In the genomic region with DNA sequence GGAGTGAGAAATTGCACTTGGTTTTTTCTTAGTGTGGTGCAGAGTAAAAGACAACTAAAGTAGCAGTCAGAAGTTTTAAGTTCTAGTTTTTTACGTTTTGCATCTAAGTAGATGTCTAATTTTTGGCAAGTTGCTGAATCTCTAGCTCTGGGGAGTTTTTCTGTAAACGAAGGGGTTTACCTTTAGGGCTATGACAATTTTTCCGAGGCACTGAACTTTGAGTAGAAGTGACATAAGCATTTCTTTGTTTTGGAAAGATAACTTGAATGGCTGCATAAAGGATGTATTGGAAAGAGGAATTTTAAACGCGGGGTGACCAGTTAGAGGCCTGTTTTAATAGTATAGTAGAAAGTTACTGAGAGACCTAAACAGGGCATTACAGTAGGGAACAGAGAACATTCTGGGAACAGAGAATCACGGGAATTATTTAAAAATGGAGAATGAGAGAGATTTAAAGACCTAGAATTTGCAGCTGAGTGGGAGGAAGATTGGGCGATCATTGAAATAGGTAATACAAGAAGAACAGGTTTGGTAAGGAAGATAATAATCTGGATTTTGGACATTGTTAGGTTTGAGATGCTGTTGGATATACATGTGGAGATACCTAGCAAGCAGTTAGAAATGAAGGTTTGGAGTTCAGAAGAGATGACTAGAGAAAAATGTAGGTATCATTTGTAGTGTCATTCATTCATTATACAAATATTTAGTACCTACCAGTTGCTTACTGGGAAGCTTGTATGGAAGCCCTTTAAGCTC, we compare ENCODE assay signal across 9 cellular contexts. TPM values are rescaled to one million over a fixed set of nuclear protein-coding genes. Genes with fewer than 3 reads are reported as not detected.
DNase-seq lines count a peak whose midpoint lies in the region; ATAC-seq, FAIRE-seq and TF ChIP-seq lines count a peak whose summit lies in the region.
"Had no signal": no experiment of that assay in that cellular context is flagged by ENCODE, and none has a peak within 500 bp of the region (broad histone marks: within the 10 kb centered on the region; RNA-seq: fewer than 3 reads in every experiment).

No MANE protein-coding gene starts in this region.

- no peak for TF ChIP-seq CTCF in foreskin keratinocyte (conservative IDR thresholded peaks at IDR 0.05)
- no peak for TF ChIP-seq CTCF in spleen (IDR thresholded peaks at IDR 0.05 in 8 of 11, conservative IDR thresholded peaks at IDR 0.05 in 3 of 11)

- H3K4me3 Mint-ChIP-seq in T-helper 2 cell treated with Interferon-gamma antibody and Interleukin-4, amounts not matched to agents 5 μg/mL and 100 μg/mL, for 36 hours: peak overlapping the region; percentile 91

- 34 to 45% (median 35%) methylated on average over 7 of the region's 7 CpGs for WGBS in spleen, 5 donors

- H3K9me3 ChIP-seq in spleen: no peaks in the 10 kb centered on the region

- peak overlapping the region; percentile 96 for H3K27ac Mint-ChIP-seq in T-helper 2 cell treated with Interferon-gamma antibody and Interleukin-4, amounts not matched to agents 5 μg/mL and 100 μg/mL, for 36 hours

- ATAC-seq in foreskin keratinocyte (no peak), HG03025 (IDR thresholded peaks at IDR 0.05; ENCODE audit: low FRiP score, unreplicated experiment) (no peak), GM19328 (IDR thresholded peaks at IDR 0.05; ENCODE audit: unreplicated experiment) (no peak)

- H3K36me3 Mint-ChIP-seq in T-helper 2 cell treated with Interferon-gamma antibody and Interleukin-4, amounts not matched to agents 5 μg/mL and 100 μg/mL, for 36 hours (ENCODE audit: low read depth): peaks cover 7% of the 10 kb centered on the region

- no peak for FAIRE-seq in RCC 7860 (lab: Jason Lieb, UNC)
- FAIRE-seq: A204.1 had no signal

- intact Hi-C loops in spleen (cut with DNase I; ENCODE audit: low total_unique reads): no loop called here

- H3K27me3 Mint-ChIP-seq in T-helper 2 cell treated with Interferon-gamma antibody and Interleukin-4, amounts not matched to agents 5 μg/mL and 100 μg/mL, for 36 hours (ENCODE audit: low read depth): no peaks in the 10 kb centered on the region

- H3K4me1 ChIP-seq in foreskin keratinocyte: peaks cover 4% of the 10 kb centered on the region
- H3K4me1 ChIP-seq in spleen: peaks cover 16 to 70% (median 48%) of the 10 kb centered on the region in 6 donors

- no peak for TF ChIP-seq POLR2A in spleen (IDR thresholded peaks at IDR 0.05)

- H3K27ac ChIP-seq in foreskin keratinocyte: peak overlapping the region; percentile 75
- H3K27ac ChIP-seq in spleen: peak overlapping the region; percentile 88 to 97 (median 96)

- peak; percentile 28 for DNase-seq in DMS 273 (lab: John Stamatoyannopoulos, UW; ENCODE audit: unreplicated experiment)
- no peak for DNase-seq in DMS 273 treated with DMSO at 0.1 percent for 48 hours (lab: John Stamatoyannopoulos, UW)
- DNase-seq in T-helper 2 cell treated with Interferon-gamma antibody and Interleukin-4, amounts not matched to agents 5 μg/mL and 100 μg/mL, for 36 hours (ENCODE audit: low spot score): no peak
- DNase-seq in foreskin keratinocyte: no peak
- no peak for DNase-seq in spleen
- DNase-seq in RCC 7860 (ENCODE audit: low spot score): no peak

- H3K27me3 ChIP-seq in foreskin keratinocyte (no peaks in the 10 kb centered on the region), spleen (replicated peaks in 1 of 7) (no peaks in the 10 kb centered on the region)

- H3K4me3 ChIP-seq in spleen: peak overlapping the region; percentile 62 to 92 (median 82)

- H3K9me3 Mint-ChIP-seq in T-helper 2 cell treated with Interferon-gamma antibody and Interleukin-4, amounts not matched to agents 5 μg/mL and 100 μg/mL, for 36 hours: no peaks in the 10 kb centered on the region

- peaks cover 33% of the 10 kb centered on the region for H3K4me1 Mint-ChIP-seq in T-helper 2 cell treated with Interferon-gamma antibody and Interleukin-4, amounts not matched to agents 5 μg/mL and 100 μg/mL, for 36 hours (ENCODE audit: low read depth)

- H3K36me3 ChIP-seq in spleen: peaks cover 0 to 22% (median 5%) of the 10 kb centered on the region in 6 donors

RNA-seq across cellular contexts. Expression of a gene that starts 1.2 kb away (rescaled TPM):
- total RNA-seq in foreskin keratinocyte: 57.9 and 68.5 TPM in 2 replicates
- polyA plus RNA-seq in foreskin keratinocyte: 42.6 and 43.7 TPM in 2 replicates
- 10 to 100 TPM; 41.2 to 52.7 (median 48.5) TPM for total RNA-seq in spleen
- polyA plus RNA-seq in spleen: 10 to 100 TPM; 28.0 to 36.8 (median 28.8) TPM

RNA-seq across cellular contexts. Expression of a gene that starts 36.3 kb away (rescaled TPM):
- 8.1 and 8.3 TPM in 2 replicates for total RNA-seq in foreskin keratinocyte
- 4.6 and 5.5 TPM in 2 replicates for polyA plus RNA-seq in foreskin keratinocyte
- total RNA-seq in spleen: 1 to 10 TPM; 3.4 to 8.6 (median 6.3) TPM
- 1 to 10 TPM; 2.2 to 3.6 (median 3.3) TPM for polyA plus RNA-seq in spleen
